Comparison of ENCODE assay signal across 8 cellular contexts in the genomic region with DNA sequence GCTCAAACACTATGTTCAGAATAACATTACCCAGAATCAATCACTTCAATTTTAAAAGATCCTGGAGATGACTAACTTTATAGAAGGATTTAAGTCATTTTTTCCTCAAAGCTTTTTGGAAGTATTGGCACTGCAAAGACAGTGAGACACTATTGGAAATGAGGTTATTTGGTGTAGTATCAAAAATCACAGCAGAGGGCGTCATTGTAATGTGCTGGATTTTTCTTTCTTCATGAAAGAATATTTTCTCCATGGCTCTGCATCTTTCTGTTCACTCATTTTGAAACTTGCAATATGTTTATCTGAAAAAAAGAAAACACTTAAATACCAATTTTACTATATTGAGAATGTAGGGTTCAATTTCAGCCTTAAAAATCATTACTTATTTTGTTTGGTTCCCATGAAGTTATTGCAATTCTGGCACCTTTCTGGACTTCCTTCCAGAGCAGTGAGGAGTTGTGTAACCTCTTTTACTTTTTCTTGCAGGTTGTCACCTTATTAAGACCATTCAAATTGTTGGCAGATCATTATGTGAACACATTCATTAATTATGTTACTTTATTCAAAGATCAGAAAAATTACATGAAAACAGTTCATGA. TPM values are rescaled to one million over a fixed set of nuclear protein-coding genes. Genes with fewer than 3 reads are reported as not detected.
DNase-seq lines count a peak whose midpoint lies in the region; ATAC-seq and TF ChIP-seq lines count a peak whose summit lies in the region.

No MANE protein-coding gene starts in this region.

- TF ChIP-seq CTCF in colonic mucosa (IDR thresholded peaks at IDR 0.05) = peak; percentile 50

- no peak overlapping the region for H3K56ac ChIP-seq in mesendoderm (ENCODE audit: low read length)

- no peak overlapping the region for H3K23ac ChIP-seq in mesendoderm (ENCODE audit: low read length)

- H3K9ac ChIP-seq in colonic mucosa (ENCODE audit: low read depth in 2 of 2, low read length in 2 of 2) (no peak overlapping the region), mesendoderm (ENCODE audit: low read length) (no peak overlapping the region)

- H2BK120ac ChIP-seq in mesendoderm (ENCODE audit: low read depth, low read length) = no peak overlapping the region

- no peak overlapping the region for H3K18ac ChIP-seq in mesendoderm (ENCODE audit: low read length)

- no peak overlapping the region for H4K8ac ChIP-seq in mesendoderm (ENCODE audit: low read depth, low read length)

- no CpG with 5 or more reads among the region's 1 CpG for WGBS in mesendoderm (ENCODE audit: extremely low coverage, insufficient coverage, low lambda C conversion rate)

- H3K9me3 ChIP-seq in colonic mucosa = no peaks in the 10 kb centered on the region

- no peak overlapping the region for H3K4ac ChIP-seq in mesendoderm (ENCODE audit: low read depth, low read length)

- H3K4me3 ChIP-seq in colonic mucosa (no peak overlapping the region), mesendoderm (ENCODE audit: low read length) (no peak overlapping the region)

- ATAC-seq in activated CD4-positive, CD25-positive, alpha-beta regulatory T cell treated with anti-CD3 and anti-CD28 coated beads, Interleukin-2, amount 50 U/mL, for 24 hours = no peak
- no peak for ATAC-seq in HG03045 (IDR thresholded peaks at IDR 0.05; ENCODE audit: unreplicated experiment)

- no peak overlapping the region for H3K4me2 ChIP-seq in mesendoderm (ENCODE audit: low read length)

- H2AK5ac ChIP-seq in mesendoderm (ENCODE audit: low read length) = no peak overlapping the region

- H4K5ac ChIP-seq in mesendoderm (ENCODE audit: low read length) = no peak overlapping the region

- H2BK5ac ChIP-seq in mesendoderm (ENCODE audit: low read length) = no peak overlapping the region

- H3K4me1 ChIP-seq in colonic mucosa = no peaks in the 10 kb centered on the region
- H3K4me1 ChIP-seq in mesendoderm (ENCODE audit: control insufficient read depth, low read depth, low read length) = no peaks in the 10 kb centered on the region

- no peaks in the 10 kb centered on the region for H3K79me1 ChIP-seq in mesendoderm (ENCODE audit: low read length)

- intact Hi-C loops in colonic mucosa (cut with DNase I) = loop anchor here (5.0 kb wide), 1 partner anchor 493 kb away; no protein-coding TSS in a partner anchor

- H3K27me3 ChIP-seq in colonic mucosa (no peaks in the 10 kb centered on the region), mesendoderm (ENCODE audit: insufficient read depth, low read length, poor library complexity) (no peaks in the 10 kb centered on the region)

- H3K79me2 ChIP-seq in mesendoderm (ENCODE audit: control insufficient read depth, insufficient read depth, low read length) = no peaks in the 10 kb centered on the region

- no peak overlapping the region for H2BK15ac ChIP-seq in mesendoderm (replicated peaks; ENCODE audit: low read depth)

- DNase-seq in NCI-H2196 (lab: John Stamatoyannopoulos, UW; ENCODE audit: unreplicated experiment) (peak; percentile 7), NCI-H2196 treated with DMSO at 0.1 percent for 48 hours (lab: John Stamatoyannopoulos, UW; ENCODE audit: unreplicated experiment) (no peak), NCI-H2227 (lab: John Stamatoyannopoulos, UW; ENCODE audit: unreplicated experiment) (peak; percentile 36), colonic mucosa (no peak), mesendoderm (peak; percentile 38), occipital lobe (lab: John Stamatoyannopoulos, UW) (no peak)

- H3K27ac ChIP-seq in colonic mucosa (no peak overlapping the region), mesendoderm (ENCODE audit: low read depth, low read length) (no peak overlapping the region)

- H3K36me3 ChIP-seq in colonic mucosa (no peaks in the 10 kb centered on the region), mesendoderm (ENCODE audit: control insufficient read depth, insufficient read depth, low read length) (no peaks in the 10 kb centered on the region)

RNA-seq across cellular contexts. Expression of a gene that starts 3.7 kb away (rescaled TPM):
- total RNA-seq in colonic mucosa (not detected), occipital lobe (not detected)
- not detected for polyA plus RNA-seq in mesendoderm (2013, experiment 1 of 2)
- polyA plus RNA-seq in mesendoderm (2013, experiment 2 of 2) = not detected

RNA-seq across cellular contexts. Expression of a gene that starts 49.7 kb away (rescaled TPM):
- 10 to 100 TPM; 40.5 to 42.2 TPM for total RNA-seq in colonic mucosa
- polyA plus RNA-seq in mesendoderm (2013, experiment 1 of 2) = 86.5 TPM
- 88.2 TPM for polyA plus RNA-seq in mesendoderm (2013, experiment 2 of 2)
- total RNA-seq in occipital lobe = 88.6 TPM

Comparison
In these comparisons a context has a peak if more than half of its experiments do, and no peak if none do; other contexts are left out.
1. DNase-seq: peak in NCI-H2196 (single experiment), NCI-H2227 (single experiment) and mesendoderm (single experiment); none in NCI-H2196 treated with DMSO at 0.1 percent for 48 hours (single experiment), colonic mucosa (single experiment) and occipital lobe (single experiment).